8 cellular contexts compared by ENCODE assay signal in genomic region chr3:14402304-14402811, GRCh38. TPM values are rescaled to one million over a fixed set of nuclear protein-coding genes. Genes with fewer than 3 reads are reported as not detected.
DNase-seq lines count a peak whose midpoint lies in the region; ATAC-seq lines count a peak whose summit lies in the region.

Gene SLC6A6, plus strand, starts transcription at chr3:14402606. Its CDS starts 41,029 bp downstream, at chr3:14443635.

- H3K27ac Mint-ChIP-seq in memory B cell = peak within 1 kb of the TSS; percentile 97

- H3K27me3 ChIP-seq in effector memory CD4-positive, alpha-beta T cell (replicated peaks; ENCODE audit: control insufficient read depth, insufficient read depth, low read length, poor library complexity, severe bottlenecking) = no peaks in the 10 kb centered on the region

- peak within 1 kb of the TSS; percentile 89 for H3K27ac ChIP-seq in effector memory CD4-positive, alpha-beta T cell (ENCODE audit: insufficient read depth, low read length, poor library complexity, severe bottlenecking)

- peak within 1 kb of the TSS; percentile 100 for H3K4me3 Mint-ChIP-seq in memory B cell

- H3K4me3 ChIP-seq in effector memory CD4-positive, alpha-beta T cell (ENCODE audit: insufficient read depth, low read depth, low read length, poor library complexity, severe bottlenecking) = peak within 1 kb of the TSS; percentile 70

- H3K36me3 ChIP-seq in effector memory CD4-positive, alpha-beta T cell (ENCODE audit: control insufficient read depth, insufficient read depth, low read length) = no peaks in the 10 kb centered on the region

- no peaks in the 10 kb centered on the region for H3K27me3 Mint-ChIP-seq in memory B cell

- peaks cover 17% of the 10 kb centered on the region for H3K4me1 ChIP-seq in effector memory CD4-positive, alpha-beta T cell (ENCODE audit: control insufficient read depth, insufficient read depth, low read length, poor library complexity, severe bottlenecking)

- no peaks in the 10 kb centered on the region for H3K9me3 Mint-ChIP-seq in memory B cell

- H3K9me3 ChIP-seq in effector memory CD4-positive, alpha-beta T cell (ENCODE audit: control insufficient read depth, low read length) = no peaks in the 10 kb centered on the region

- ATAC-seq in GM19468 (IDR thresholded peaks at IDR 0.05; ENCODE audit: extremely low read depth, unreplicated experiment) = peak; percentile 74
- ATAC-seq in memory B cell (ENCODE audit: low read depth) = peak; percentile 82

- DNase-seq in COR-L47 (lab: John Stamatoyannopoulos, UW) = peak; percentile 91
- peak; percentile 95 for DNase-seq in HT-29 (ENCODE audit: low spot score)
- peak; percentile 37 for DNase-seq in NK-92 (lab: John Stamatoyannopoulos, UW; ENCODE audit: unreplicated experiment)
- peak; percentile 96 for DNase-seq in activated CD8-positive, alpha-beta memory T cell treated with anti-CD3 and anti-CD28 coated beads for 24 hours
- peak; percentile 91 to 94 (median 93) for DNase-seq in effector memory CD4-positive, alpha-beta T cell
- DNase-seq in memory B cell (ENCODE audit: low spot score in 2 of 2) = peak; percentile 84 to 91
- peak; percentile 89 for DNase-seq in stimulated activated CD8-positive, alpha-beta memory T cell treated with anti-CD3 and anti-CD28 coated beads, Interleukin-12 subunit alpha, Interleukin-12 subunit beta, amount 100 ng/mL, for 1 hour (ENCODE audit: low read depth)

- peaks cover under 1% of the 10 kb centered on the region for H3K36me3 Mint-ChIP-seq in memory B cell

- peaks cover 46% of the 10 kb centered on the region for H3K4me1 Mint-ChIP-seq in memory B cell

RNA-seq across cellular contexts. Expression of gene SLC6A6, which starts in this region (rescaled TPM):
- total RNA-seq in HT-29 (2014; rRNA removed; shearing (Covaris generic)) = 51.5 and 55.3 TPM in 2 replicates

Comparison
In these comparisons a context has a peak if more than half of its experiments do, and no peak if none do; other contexts are left out.
1. Peak in every context shown above with its lines: DNase-seq, ATAC-seq, H3K4me3 ChIP-seq and H3K27ac ChIP-seq.
2. DNase-seq: peak in every context shown above with its lines; median percentile 96 in activated CD8-positive, alpha-beta memory T cell treated with anti-CD3 and anti-CD28 coated beads for 24 hours; 95 in HT-29; 93 in effector memory CD4-positive, alpha-beta T cell; 91 in COR-L47; 89 in stimulated activated CD8-positive, alpha-beta memory T cell treated with anti-CD3 and anti-CD28 coated beads, Interleukin-12 subunit alpha, Interleukin-12 subunit beta, amount 100 ng/mL, for 1 hour; 88 in memory B cell; 37 in NK-92.